In genomic region chr6:10553869-10554268, GRCh38 we compare ENCODE assay signal across 1 cellular context.
TF ChIP-seq lines count a peak whose summit lies in the region.

No MANE protein-coding gene starts in this region.

TF ChIP-seq in GM23338, 12 proteins besides CTCF, POLR2A, EP300 and RAD21 (continued from another document):
- no peak for TF ChIP-seq ZNF462 (CRISPR knock-in tag; IDR thresholded peaks at IDR 0.05)
